ENCODE assay signal across 8 cellular contexts in genomic region chr12:84912191-84913142, GRCh38. TPM values are rescaled to one million over a fixed set of nuclear protein-coding genes. Genes with fewer than 3 reads are reported as not detected.
A peak's percentile ranks its signal among the peaks of the same experiment; 100 is the strongest.
DNase-seq lines count a peak whose midpoint lies in the region; ATAC-seq, FAIRE-seq and TF ChIP-seq lines count a peak whose summit lies in the region.

Gene SLC6A15, minus strand, starts transcription at chr12:84912799. Its CDS starts 20,679 bp downstream, at chr12:84892120.

- ATAC-seq in esophagus mucosa: peak; percentile 97
- no peak for ATAC-seq in HG03280 (IDR thresholded peaks at IDR 0.05; ENCODE audit: unreplicated experiment)
- no peak for ATAC-seq in GM19467 (IDR thresholded peaks at IDR 0.05; ENCODE audit: unreplicated experiment)

- no peak for FAIRE-seq in GM12892 (lab: Jason Lieb, UNC)

- H3K9ac ChIP-seq in MM.1S (ENCODE audit: low read length): peak within 1 kb of the TSS; percentile 23; the same call in 1 of the 2 replicates

- H3K27ac ChIP-seq in MM.1S (ENCODE audit: low read length): no peak within 1 kb of the TSS

- DNase-seq in GM12892 (ENCODE audit: insufficient read length) (peak; percentile 6), MM.1S (peak; percentile 79), T1000 (lab: John Stamatoyannopoulos, UW) (peak; percentile 78), middle frontal gyrus (ENCODE audit: extremely low spot score, low spot score) (peak; percentile 16), type B pancreatic cell (ENCODE audit: extremely low spot score, unreplicated experiment) (peak; percentile 89)

- H3K4me2 ChIP-seq in MM.1S (ENCODE audit: low read depth, low read length): peak within 1 kb of the TSS; percentile 73

- H3K27me3 ChIP-seq in MM.1S (replicated peaks; ENCODE audit: insufficient read depth, low read length): no peaks in the 10 kb centered on the region

- no peaks in the 10 kb centered on the region for H3K9me3 Mint-ChIP-seq in type B pancreatic cell

- TF ChIP-seq POLR2A in GM12892 (IDR thresholded peaks at IDR 0.05; ENCODE audit: low read depth, low read length): no peak

- H3K79me2 ChIP-seq in MM.1S (ENCODE audit: low read length): no peaks in the 10 kb centered on the region

- H3K4me1 ChIP-seq in MM.1S (ENCODE audit: low read length): no peaks in the 10 kb centered on the region

- H3K36me3 Mint-ChIP-seq in type B pancreatic cell: no peaks in the 10 kb centered on the region

- H3K4me3 ChIP-seq in MM.1S (ENCODE audit: low read length): peak within 1 kb of the TSS; percentile 59

- H3K27me3 Mint-ChIP-seq in type B pancreatic cell: peaks cover 62% of the 10 kb centered on the region

- H3K4me1 Mint-ChIP-seq in type B pancreatic cell (ENCODE audit: unreplicated experiment): peaks cover 7% of the 10 kb centered on the region

- no peaks in the 10 kb centered on the region for H4K20me1 ChIP-seq in MM.1S (ENCODE audit: insufficient read depth, low read length)

- no peaks in the 10 kb centered on the region for H3K36me3 ChIP-seq in MM.1S (replicated peaks; ENCODE audit: insufficient read depth, low read length)

- H3K4me3 Mint-ChIP-seq in type B pancreatic cell: peak within 1 kb of the TSS; percentile 97

- peak within 1 kb of the TSS; percentile 85 for H2AFZ ChIP-seq in MM.1S (ENCODE audit: low read length)

- peak within 1 kb of the TSS; percentile 71 for H3K27ac Mint-ChIP-seq in type B pancreatic cell

- H3K9me2 ChIP-seq in MM.1S (replicated peaks; ENCODE audit: insufficient read depth, low read length): no peaks in the 10 kb centered on the region

- H3K9me3 ChIP-seq in MM.1S (replicated peaks; ENCODE audit: insufficient read depth, low read length): no peaks in the 10 kb centered on the region

- no peaks in the 10 kb centered on the region for H3F3A ChIP-seq in MM.1S (ENCODE audit: insufficient read depth, low read length)

- peak; percentile 25 for TF ChIP-seq CTCF in MM.1S (IDR thresholded peaks at IDR 0.05; ENCODE audit: low read length)
- TF ChIP-seq CTCF in type B pancreatic cell (conservative IDR thresholded peaks at IDR 0.05): peak; percentile 80

RNA-seq across cellular contexts. Expression of gene SLC6A15, which starts in this region (rescaled TPM):
- polyA plus RNA-seq in GM12892 (2012; ENCODE audit: missing spikeins): not detected
- 19.4 TPM for total RNA-seq in esophagus mucosa
- total RNA-seq in type B pancreatic cell (ENCODE audit: low replicate concordance): 1.4 and 14.8 TPM in 2 replicates

Comparison
In these comparisons a context has a peak if more than half of its experiments do, and no peak if none do; other contexts are left out.
1. DNase-seq: peak in every context shown above with its lines; median percentile 89 in type B pancreatic cell; 79 in MM.1S; 78 in T1000; 16 in middle frontal gyrus; 6 in GM12892.